ENCODE assay signal across 7 cellular contexts in the genomic region with DNA sequence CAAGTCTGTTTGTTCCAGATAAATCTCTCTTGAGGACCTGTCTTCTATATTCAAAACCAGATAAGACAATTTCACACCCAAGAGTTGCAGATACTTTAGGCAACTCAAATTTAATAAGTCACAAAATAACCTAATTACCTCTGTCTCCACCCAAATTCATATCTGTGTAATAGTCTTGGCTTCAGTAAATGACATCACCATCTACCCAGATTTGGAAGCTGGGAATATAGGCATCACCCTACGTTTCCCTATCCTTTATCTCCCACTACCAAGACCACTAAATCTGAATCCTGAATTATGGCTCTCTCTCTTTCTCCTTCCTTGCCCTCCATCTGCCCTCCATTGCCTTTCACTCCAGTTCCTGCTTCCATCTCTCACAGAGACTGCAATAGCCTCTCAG.
"Had no signal": no experiment of that assay in that cellular context is flagged by ENCODE, and none has a peak within 500 bp of the region (broad histone marks: within the 10 kb centered on the region; RNA-seq: fewer than 3 reads in every experiment).

No MANE protein-coding gene starts in this region.

- H3K36me3 ChIP-seq: HAP-1 had no signal

- FAIRE-seq: HTR-8/SVneo had no signal

- H3K27ac ChIP-seq: GM23248 had no signal

- H3K9ac ChIP-seq: GM23248 had no signal

- H2AFZ ChIP-seq: GM23248 had no signal

- H3K4me1 ChIP-seq: HAP-1 had no signal

- H3K4me3 ChIP-seq: GM23248, HAP-1 had no signal

- H3K9me3 ChIP-seq: HAP-1 had no signal

- ATAC-seq: HCT116 had no signal

- DNase-seq: GM23248, GOT3, H7, KG1 had no signal
